Comparison of ENCODE assay signal across 25 cellular contexts in genomic region chr21:44943686-44944550, GRCh38. TPM values are rescaled to one million over a fixed set of nuclear protein-coding genes. Genes with fewer than 3 reads are reported as not detected.
"Had no signal": no experiment of that assay in that cellular context is flagged by ENCODE, and none has a peak within 500 bp of the region (broad histone marks: within the 10 kb centered on the region; RNA-seq: fewer than 3 reads in every experiment).

No MANE protein-coding gene starts in this region.

- ATAC-seq: body of pancreas, foreskin keratinocyte had no signal

- H3K27me3 Mint-ChIP-seq: activated CD4-positive, alpha-beta T cell treated with anti-CD3 and anti-CD28 coated beads, Interleukin-2, amount 10 ng/mL, durations not matched to agents 24 days and 14 days; activated naive CD8-positive, alpha-beta T cell treated with anti-CD3 and anti-CD28 coated beads for 36 hours; type B pancreatic cell had no signal

- H3K4me3 Mint-ChIP-seq: activated CD4-positive, alpha-beta T cell treated with anti-CD3 and anti-CD28 coated beads, Interleukin-2, amount 10 ng/mL, durations not matched to agents 24 days and 14 days; activated naive CD8-positive, alpha-beta T cell treated with anti-CD3 and anti-CD28 coated beads for 36 hours; endodermal cell; type B pancreatic cell had no signal

- H3K36me3 Mint-ChIP-seq: type B pancreatic cell had no signal

- H3K4me3 ChIP-seq: body of pancreas, dorsolateral prefrontal cortex, lung, prostate gland, right atrium auricular region, SK-N-MC, skin epidermis, stomach, testis had no signal

- H3K27me3 ChIP-seq: body of pancreas, dorsolateral prefrontal cortex, foreskin keratinocyte, right atrium auricular region, stomach, testis had no signal

- DNase-seq: activated CD4-positive, alpha-beta T cell treated with anti-CD3 and anti-CD28 coated beads, Interleukin-2, amount 10 ng/mL, durations not matched to agents 24 days and 14 days; activated gamma-delta T cell treated with Interleukin-2 at 50 U/mL for 16 hours; activated naive CD8-positive, alpha-beta T cell treated with anti-CD3 and anti-CD28 coated beads for 36 hours; amniotic stem cell; body of pancreas; caudate nucleus; endodermal cell; foreskin keratinocyte; glutamatergic neuron; hippocampal formation; nephron progenitor cell; stimulated activated CD4-positive, alpha-beta T cell treated with anti-CD3 and anti-CD28 coated beads, Interleukin-15, amount 100 ng/mL, for 24 hours; stimulated activated CD4-positive, alpha-beta T cell treated with anti-CD3 and anti-CD28 coated beads, Interleukin-2, amount 100 ng/mL, for 48 hours; stomach; testis had no signal

- H3K9me3 Mint-ChIP-seq: activated CD4-positive, alpha-beta T cell treated with anti-CD3 and anti-CD28 coated beads, Interleukin-2, amount 10 ng/mL, durations not matched to agents 24 days and 14 days; activated naive CD8-positive, alpha-beta T cell treated with anti-CD3 and anti-CD28 coated beads for 36 hours; activated T-helper 1 cell treated with anti-CD3 and anti-CD28 coated beads, Interleukin-12 subunit alpha, Interleukin-12 subunit beta, Interleukin-2, Interleukin-4 antibody, amounts not matched to agents 30 ng/mL and 10 ng/mL and 1 ng/mL, durations not matched to agents 14 hours and 24 hours and 36 hours; endodermal cell; nephron progenitor cell; type B pancreatic cell had no signal

- H3K27ac Mint-ChIP-seq: activated naive CD8-positive, alpha-beta T cell treated with anti-CD3 and anti-CD28 coated beads for 36 hours; activated T-helper 1 cell treated with anti-CD3 and anti-CD28 coated beads, Interleukin-12 subunit alpha, Interleukin-12 subunit beta, Interleukin-2, Interleukin-4 antibody, amounts not matched to agents 30 ng/mL and 10 ng/mL and 1 ng/mL, durations not matched to agents 14 hours and 24 hours and 36 hours; endodermal cell; type B pancreatic cell had no signal

- H3K36me3 ChIP-seq: prostate gland had no signal

- H3K9me3 ChIP-seq: body of pancreas, prostate gland, right atrium auricular region, stomach, testis had no signal

- H3K27ac ChIP-seq: body of pancreas, dorsolateral prefrontal cortex, epithelial cell of prostate, foreskin keratinocyte, prostate gland, right atrium auricular region, SK-N-MC, skin epidermis, stomach, testis had no signal

RNA-seq across cellular contexts. Expression of gene ITGB2, which starts 23.2 kb away (rescaled TPM):
- total RNA-seq: fibroblast of lung had no signal
